31 cellular contexts compared by ENCODE assay signal in the genomic region with DNA sequence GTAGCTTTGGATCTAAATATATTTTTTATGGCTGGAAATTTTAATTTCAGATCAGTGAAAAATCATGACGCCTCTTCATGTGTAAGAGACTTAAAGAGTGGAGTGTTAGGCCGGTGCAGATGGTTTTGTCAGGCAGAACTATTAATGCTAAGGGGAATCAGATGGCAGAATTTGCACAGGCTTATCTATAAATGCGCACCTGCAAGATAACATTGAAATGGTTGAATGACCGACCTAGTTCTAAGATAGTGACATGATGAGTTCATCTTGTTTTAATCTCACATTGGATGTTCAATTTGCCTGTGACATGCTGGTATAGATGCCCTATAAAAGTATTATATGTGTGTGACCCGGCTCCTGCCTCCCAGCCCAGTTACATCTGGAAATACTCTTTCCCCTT.
"Had no signal": no experiment of that assay in that cellular context is flagged by ENCODE, and none has a peak within 500 bp of the region (broad histone marks: within the 10 kb centered on the region; RNA-seq: fewer than 3 reads in every experiment).

No MANE protein-coding gene starts in this region.

- H3K27me3 ChIP-seq: adrenal gland, body of pancreas, brain microvascular endothelial cell, breast epithelium had no signal

- ATAC-seq: activated CD8-positive, alpha-beta T cell treated with anti-CD3 and anti-CD28 coated beads for 36 hours; activated naive CD4-positive, alpha-beta T cell treated with anti-CD3 and anti-CD28 coated beads, Interleukin-2, amount 50 U/mL, for 72 hours; activated T-cell treated with anti-CD3 and anti-CD28 coated beads, Interleukin-2, amount 50 U/mL, for 4 hours; activated T-cell treated with anti-CD3 and anti-CD28 coated beads, Interleukin-2, amount 50 U/mL, for 72 hours; activated T-helper 17 cell treated with anti-CD3 and anti-CD28 coated beads, Interleukin-2, amount 50 U/mL, for 72 hours; body of pancreas had no signal

- H3K36me3 ChIP-seq: adrenal gland, brain microvascular endothelial cell, breast epithelium had no signal

- H3K4me3 ChIP-seq: adrenal gland, body of pancreas, breast epithelium had no signal

- H3K27ac ChIP-seq: adrenal gland, body of pancreas, brain microvascular endothelial cell, breast epithelium, VCaP had no signal

- H3K4me1 ChIP-seq: adrenal gland, body of pancreas, breast epithelium had no signal

- H3K9me3 ChIP-seq: adrenal gland, breast epithelium had no signal

- DNase-seq: activated B cell treated with CpG ODN at 0.5 μM for 24 hours; activated CD4-positive, alpha-beta memory T cell treated with anti-CD3 and anti-CD28 coated beads for 36 hours; activated CD4-positive, alpha-beta T cell treated with anti-CD3 and anti-CD28 coated beads for 4 hours; activated CD4-positive, alpha-beta T cell treated with anti-CD3 and anti-CD28 coated beads, Interleukin-2, amount 10 ng/mL, durations not matched to agents 24 days and 14 days; activated CD4-positive, alpha-beta T cell treated with anti-CD3 and anti-CD28 coated beads, Interleukin-2, amount 50 U/mL, for 1 hour; activated CD4-positive, alpha-beta T cell treated with anti-CD3 and anti-CD28 coated beads, Interleukin-2, amount 50 U/mL, for 4 hours; activated CD4-positive, CD25-positive, alpha-beta regulatory T cell treated with anti-CD3 and anti-CD28 coated beads, Interleukin-2, amount 50 U/mL, for 72 hours; activated CD8-positive, alpha-beta memory T cell treated with anti-CD3 and anti-CD28 coated beads, Interleukin-2, amount 50 U/mL, for 4 hours; activated CD8-positive, alpha-beta T cell treated with anti-CD3 and anti-CD28 coated beads for 36 hours; activated effector memory CD4-positive, alpha-beta T cell treated with anti-CD3 and anti-CD28 coated beads, Interleukin-2, amount 50 U/mL, for 16 hours; activated gamma-delta T cell treated with Interleukin-2 at 50 U/mL for 16 hours; activated naive CD4-positive, alpha-beta T cell; activated naive CD4-positive, alpha-beta T cell treated with anti-CD3 and anti-CD28 coated beads for 36 hours; activated naive CD4-positive, alpha-beta T cell treated with anti-CD3 and anti-CD28 coated beads, Interleukin-2, amount 50 U/mL, for 16 hours; activated naive CD8-positive, alpha-beta T cell treated with anti-CD3 and anti-CD28 coated beads for 36 hours; activated T-cell treated with anti-CD3 and anti-CD28 coated beads for 4 hours; activated T-cell treated with anti-CD3 and anti-CD28 coated beads, Interleukin-2, amount 50 U/mL, for 1 hour; activated T-cell treated with anti-CD3 and anti-CD28 coated beads, Interleukin-2, amount 50 U/mL, for 4 hours; activated T-cell treated with anti-CD3 and anti-CD28 coated beads, Interleukin-2, amount 50 U/mL, for 72 hours; adrenal gland; amniotic stem cell; aorta; body of pancreas; brain microvascular endothelial cell; central memory CD4-positive, alpha-beta T cell; T-helper 2 cell; T-helper 9 cell had no signal
